In genomic region chr2:217555075-217555876, GRCh38 we compare ENCODE assay signal across 12 cellular contexts.
DNase-seq lines count a peak whose midpoint lies in the region; ATAC-seq and TF ChIP-seq lines count a peak whose summit lies in the region.
"Had no signal": no experiment of that assay in that cellular context is flagged by ENCODE, and none has a peak within 500 bp of the region (broad histone marks: within the 10 kb centered on the region; RNA-seq: fewer than 3 reads in every experiment).

No MANE protein-coding gene starts in this region.

- H3K27ac ChIP-seq in muscle layer of colon (ENCODE audit: low read depth, low read length) (peak overlapping the region; percentile 43), uterus (peak overlapping the region; percentile 53 to 64)
- H3K27ac ChIP-seq: A549, Peyer's patch, tibial nerve had no signal

- DNase-seq in Right ventricle myocardium superior (peak; percentile 42), Right ventricle myocardium inferior (ENCODE audit: missing footprints) (no peak), choroid plexus epithelial cell (ENCODE audit: low read depth) (peak; percentile 2), uterus (peak; percentile 62 to 63), NOMO-1 treated with DMSO at 0.1 percent for 48 hours (lab: John Stamatoyannopoulos, UW; ENCODE audit: unreplicated experiment) (no peak), T-helper 9 cell (no peak)
- DNase-seq: naive B cell, Peyer's patch had no signal

- no peak overlapping the region for H3K9ac ChIP-seq in muscle layer of colon (ENCODE audit: low read length)

- no peak overlapping the region for H3K4me3 ChIP-seq in choroid plexus epithelial cell (ENCODE audit: low read depth, low read length)
- H3K4me3 ChIP-seq in muscle layer of colon (ENCODE audit: low read depth in 1 of 2, low read length in 2 of 2) = no peak overlapping the region
- no peak overlapping the region for H3K4me3 ChIP-seq in uterus
- H3K4me3 ChIP-seq: A549, Peyer's patch, tibial nerve had no signal

- no peak for TF ChIP-seq POLR2A in uterus (IDR thresholded peaks at IDR 0.05)

- H3K9me3 ChIP-seq in muscle layer of colon (ENCODE audit: low read length) (no peaks in the 10 kb centered on the region), uterus (no peaks in the 10 kb centered on the region)
- H3K9me3 ChIP-seq: A549, Peyer's patch, tibial nerve had no signal

- no peaks in the 10 kb centered on the region for H3K27me3 ChIP-seq in muscle layer of colon (ENCODE audit: control insufficient read depth in 1 of 2, insufficient read depth in 2 of 2, low read length in 2 of 2)
- H3K27me3 ChIP-seq in uterus = no peaks in the 10 kb centered on the region
- H3K27me3 ChIP-seq: Peyer's patch, tibial nerve had no signal

- intact Hi-C loops in Right ventricle myocardium superior (cut with DNase I) (no loop called here), Right ventricle myocardium inferior (cut with DNase I) (no loop called here), uterus (cut with DNase I; ENCODE audit: low total_unique reads) (no loop called here)

- ATAC-seq in Right ventricle myocardium superior (ENCODE audit: poor library complexity) = peak; percentile 21
- ATAC-seq in Right ventricle myocardium inferior = no peak
- ATAC-seq in GM18873 (IDR thresholded peaks at IDR 0.05; ENCODE audit: low FRiP score, unreplicated experiment) = no peak
- ATAC-seq: A549 had no signal

- TF ChIP-seq CTCF in choroid plexus epithelial cell (conservative IDR thresholded peaks at IDR 0.05; ENCODE audit: low read depth, low read length) = no peak
- TF ChIP-seq CTCF in uterus (IDR thresholded peaks at IDR 0.05) = no peak

- no peaks in the 10 kb centered on the region for H3K36me3 ChIP-seq in muscle layer of colon (ENCODE audit: insufficient read depth, low read length)
- no peaks in the 10 kb centered on the region for H3K36me3 ChIP-seq in uterus
- H3K36me3 ChIP-seq: Peyer's patch, tibial nerve had no signal

- H3K4me1 ChIP-seq in muscle layer of colon (ENCODE audit: insufficient read depth, low read length) (peaks cover 24% of the 10 kb centered on the region), uterus (peaks cover 0 to 4% of the 10 kb centered on the region in 2 donors)

Comparison
In these comparisons a context has a peak if more than half of its experiments do, and no peak if none do; other contexts are left out.
1. DNase-seq: peak in Right ventricle myocardium superior (single experiment), choroid plexus epithelial cell (single experiment) and uterus (2 of 2); none in Right ventricle myocardium inferior (single experiment), NOMO-1 treated with DMSO at 0.1 percent for 48 hours (single experiment) and T-helper 9 cell (single experiment).